23 cellular contexts compared by ENCODE assay signal in genomic region chr19:28358604-28359003, GRCh38.
DNase-seq lines count a peak whose midpoint lies in the region; TF ChIP-seq lines count a peak whose summit lies in the region.
"Had no signal": no experiment of that assay in that cellular context is flagged by ENCODE, and none has a peak within 500 bp of the region (broad histone marks: within the 10 kb centered on the region; RNA-seq: fewer than 3 reads in every experiment).

No MANE protein-coding gene starts in this region.

- TF ChIP-seq POLR2A in transverse colon (IDR thresholded peaks at IDR 0.05) = no peak
- TF ChIP-seq POLR2A in sigmoid colon (IDR thresholded peaks at IDR 0.05) = no peak

- CTCF ChIA-PET in A673 (lab: Charles Lee) = no interaction called here

- POLR2A ChIA-PET in A673 (lab: Charles Lee; ENCODE audit: low non-redundant PET) = no interaction called here

- DNase-seq in A673 (ENCODE audit: low spot score) (peak; percentile 9), LHCN-M2 (ENCODE audit: low read depth) (peak; percentile 2), OCI-M1 (lab: John Stamatoyannopoulos, UW) (peak; percentile 23), kidney tubule cell (ENCODE audit: low spot score) (peak; percentile 23), transverse colon (no peak), NCI-H1694 (lab: John Stamatoyannopoulos, UW) (no peak), KG1 (lab: John Stamatoyannopoulos, UW) (no peak), sigmoid colon (no peak)
- DNase-seq: ACHN; activated CD4-positive, alpha-beta memory T cell treated with anti-CD3 and anti-CD28 coated beads for 36 hours; activated effector memory CD4-positive, alpha-beta T cell treated with Interleukin-2 at 50 U/mL for 16 hours; activated naive CD8-positive, alpha-beta T cell treated with anti-CD3 and anti-CD28 coated beads, Interleukin-2, amount 10 ng/mL, durations not matched to agents 7 days and 5 days; HFFc6; IMR-90; NCI-H1417 treated with DMSO at 0.1 percent for 48 hours; NCI-H82; stimulated activated CD4-positive, alpha-beta T cell treated with anti-CD3 and anti-CD28 coated beads, Interleukin-2, amount 100 ng/mL, for 48 hours; substantia nigra; T-helper 1 cell; upper lobe of right lung had no signal

- peaks cover 15% of the 10 kb centered on the region for H3K9me3 ChIP-seq in A673 (ENCODE audit: low read depth, low read length, poor library complexity, severe bottlenecking)
- no peaks in the 10 kb centered on the region for H3K9me3 ChIP-seq in transverse colon
- no peaks in the 10 kb centered on the region for H3K9me3 ChIP-seq in sigmoid colon
- H3K9me3 ChIP-seq: BLaER1, neutrophil, prostate gland, upper lobe of right lung had no signal

- WGBS in transverse colon (ENCODE audit: low coverage in 1 of 2), 2 donors = 39 to 60% methylated on average over 1 of the region's 1 CpG
- WGBS in sigmoid colon, 2 donors = 40 to 49% methylated on average over 1 of the region's 1 CpG

- BruUV-seq in A673 (replicated peaks; lab: Mats Ljungman, UMichigan) = no TSS peak

- H3K36me3 ChIP-seq in A673 (ENCODE audit: insufficient read depth, low read length, poor library complexity, severe bottlenecking) (no peaks in the 10 kb centered on the region), transverse colon (no peaks in the 10 kb centered on the region), sigmoid colon (no peaks in the 10 kb centered on the region)
- H3K36me3 ChIP-seq: BLaER1, neutrophil, prostate gland, upper lobe of right lung had no signal

- TF ChIP-seq EP300 in transverse colon (IDR thresholded peaks at IDR 0.05; ENCODE audit: low read depth) = no peak
- TF ChIP-seq EP300 in sigmoid colon (IDR thresholded peaks at IDR 0.05) = no peak

- no peaks in the 10 kb centered on the region for H3K27me3 ChIP-seq in A673 (replicated peaks; ENCODE audit: insufficient read depth, low read depth, low read length, poor library complexity)
- H3K27me3 ChIP-seq in transverse colon = no peaks in the 10 kb centered on the region
- H3K27me3 ChIP-seq in sigmoid colon = no peaks in the 10 kb centered on the region
- H3K27me3 ChIP-seq: BLaER1, neutrophil, upper lobe of right lung had no signal

- no peak overlapping the region for H3K4me3 ChIP-seq in A673 (ENCODE audit: low read depth, low read length, poor library complexity, severe bottlenecking)
- no peak overlapping the region for H3K4me3 ChIP-seq in transverse colon
- H3K4me3 ChIP-seq in sigmoid colon = no peak overlapping the region
- H3K4me3 ChIP-seq: BLaER1, prostate gland, upper lobe of right lung had no signal

- H3K4me1 ChIP-seq in A673 (ENCODE audit: insufficient read depth, low read length, poor library complexity, severe bottlenecking) = no peaks in the 10 kb centered on the region
- no peaks in the 10 kb centered on the region for H3K4me1 ChIP-seq in transverse colon
- no peaks in the 10 kb centered on the region for H3K4me1 ChIP-seq in sigmoid colon
- H3K4me1 ChIP-seq: BLaER1, prostate gland, upper lobe of right lung had no signal

- intact Hi-C loops in A673 (cut with micrococcal nuclease; ENCODE audit: unreplicated experiment) (no loop called here), transverse colon (cut with DNase I; ENCODE audit: low total_unique reads) (no loop called here), sigmoid colon (cut with DNase I) (no loop called here)

- no peak overlapping the region for H3K27ac ChIP-seq in A673 (ENCODE audit: low read depth, low read length, poor library complexity, severe bottlenecking)
- H3K27ac ChIP-seq in transverse colon = no peak overlapping the region
- H3K27ac ChIP-seq in sigmoid colon = no peak overlapping the region
- H3K27ac ChIP-seq: BLaER1, neutrophil, prostate gland, upper lobe of right lung had no signal

- in situ Hi-C loops in transverse colon (cut with MboI; ENCODE audit: low pct_ligation_motif_present in 1 of 4, low pct_unique_long_range_greater_than_20kb in 1 of 4, low sequenced_read_pairs in 3 of 4) = no loop called here

- TF ChIP-seq CTCF in A673 (conservative IDR thresholded peaks at IDR 0.05; ENCODE audit: low read depth, low read length) (no peak), transverse colon (IDR thresholded peaks at IDR 0.05) (no peak), sigmoid colon (IDR thresholded peaks at IDR 0.05) (no peak)

Comparison
In these comparisons a context has a peak if more than half of its experiments do, and no peak if none do; other contexts are left out.
1. DNase-seq: peak in A673 (single experiment), LHCN-M2 (single experiment), OCI-M1 (single experiment) and kidney tubule cell (single experiment); none in transverse colon (single experiment), NCI-H1694 (single experiment), KG1 (single experiment) and sigmoid colon (single experiment).